12 cellular contexts compared by ENCODE assay signal in genomic region chr21:44910229-44911065, GRCh38. TPM values are rescaled to one million over a fixed set of nuclear protein-coding genes. Genes with fewer than 3 reads are reported as not detected.
A peak's percentile ranks its signal among the peaks of the same experiment; 100 is the strongest.
DNase-seq lines count a peak whose midpoint lies in the region; ATAC-seq and TF ChIP-seq lines count a peak whose summit lies in the region.
"Had no signal": no experiment of that assay in that cellular context is flagged by ENCODE, and none has a peak within 500 bp of the region (broad histone marks: within the 10 kb centered on the region; RNA-seq: fewer than 3 reads in every experiment).

No MANE protein-coding gene starts in this region.

- TF ChIP-seq CTCF in vagina (IDR thresholded peaks at IDR 0.05): no peak
- no peak for TF ChIP-seq CTCF in uterus (IDR thresholded peaks at IDR 0.05)

- H3K36me3 Mint-ChIP-seq in T-helper 1 cell treated with Interleukin-12 subunit alpha and Interleukin-12 subunit beta and Interleukin-4 antibody, amounts not matched to agents 30 μg/mL and 1 μg/mL, for 36 hours (ENCODE audit: low read depth): peaks cover 35% of the 10 kb centered on the region
- peaks cover 5% of the 10 kb centered on the region for H3K36me3 Mint-ChIP-seq in activated naive CD8-positive, alpha-beta T cell

- no peaks in the 10 kb centered on the region for H3K36me3 ChIP-seq in neuronal stem cell (replicated peaks in 1 of 2; ENCODE audit: control insufficient read depth in 2 of 2, insufficient read depth in 2 of 2, low read length in 2 of 2)
- H3K36me3 ChIP-seq in vagina: no peaks in the 10 kb centered on the region
- H3K36me3 ChIP-seq in uterus: no peaks in the 10 kb centered on the region
- H3K36me3 ChIP-seq: right lobe of liver, upper lobe of right lung had no signal

- H3K79me1 ChIP-seq in neuronal stem cell (ENCODE audit: low read depth, low read length): no peaks in the 10 kb centered on the region

- no peaks in the 10 kb centered on the region for H3K9me3 Mint-ChIP-seq in T-helper 1 cell treated with Interleukin-12 subunit alpha and Interleukin-12 subunit beta and Interleukin-4 antibody, amounts not matched to agents 30 μg/mL and 1 μg/mL, for 36 hours
- H3K9me3 Mint-ChIP-seq in activated naive CD8-positive, alpha-beta T cell (ENCODE audit: low read depth): no peaks in the 10 kb centered on the region

- H2AK5ac ChIP-seq in neuronal stem cell (ENCODE audit: low read depth, low read length): peak overlapping the region; percentile 3

- H3K27me3 ChIP-seq in neuronal stem cell (ENCODE audit: control insufficient read depth in 3 of 3, insufficient read depth in 3 of 3, low read depth in 1 of 3, low read length in 3 of 3) (peaks cover 0 to 68% (median 40%) of the 10 kb centered on the region in 3 experiments), vagina (no peaks in the 10 kb centered on the region), uterus (no peaks in the 10 kb centered on the region)
- H3K27me3 ChIP-seq: right lobe of liver, upper lobe of right lung had no signal

- H3K9me3 ChIP-seq in neuronal stem cell (replicated peaks in 1 of 2; ENCODE audit: control insufficient read depth in 2 of 2, insufficient read depth in 1 of 2, low read depth in 1 of 2, low read length in 2 of 2) (no peaks in the 10 kb centered on the region), vagina (no peaks in the 10 kb centered on the region), uterus (no peaks in the 10 kb centered on the region)
- H3K9me3 ChIP-seq: right lobe of liver, upper lobe of right lung had no signal

- peak overlapping the region; percentile 73 for H2BK12ac ChIP-seq in neuronal stem cell (ENCODE audit: low read length)

- no peak overlapping the region for H3K4me2 ChIP-seq in neuronal stem cell (ENCODE audit: insufficient read depth, low read length, poor library complexity, severe bottlenecking)

- peak overlapping the region; percentile 50 for H3K9ac ChIP-seq in neuronal stem cell (ENCODE audit: low read depth, low read length, poor library complexity)

- H3K27ac Mint-ChIP-seq in T-helper 1 cell treated with Interleukin-12 subunit alpha and Interleukin-12 subunit beta and Interleukin-4 antibody, amounts not matched to agents 30 μg/mL and 1 μg/mL, for 36 hours: peak overlapping the region; percentile 9
- peak overlapping the region; percentile 93 for H3K27ac Mint-ChIP-seq in activated naive CD8-positive, alpha-beta T cell

- H3K4me1 ChIP-seq in neuronal stem cell (ENCODE audit: control insufficient read depth in 2 of 2, insufficient read depth in 1 of 2, low read depth in 1 of 2, low read length in 2 of 2) (peaks cover 0 to 5% of the 10 kb centered on the region in 2 donors), vagina (peaks cover 23% of the 10 kb centered on the region), uterus (no peaks in the 10 kb centered on the region)

- intact Hi-C loops in vagina (cut with DNase I): no loop called here
- intact Hi-C loops in uterus (cut with DNase I; ENCODE audit: low total_unique reads): no loop called here

- peak overlapping the region; percentile 49 for H2BK15ac ChIP-seq in neuronal stem cell (ENCODE audit: low read length)

- DNase-seq in T-helper 1 cell: no peak
- DNase-seq in LHCN-M2 (ENCODE audit: low read depth): peak; percentile 59
- DNase-seq in neuronal stem cell (ENCODE audit: low spot score): no peak
- DNase-seq in vagina (ENCODE audit: extremely low spot score in 2 of 2): no peak
- no peak for DNase-seq in uterus
- DNase-seq: Kasumi-1 had no signal

- peak overlapping the region; percentile 57 for H3K4me3 Mint-ChIP-seq in T-helper 1 cell treated with Interleukin-12 subunit alpha and Interleukin-12 subunit beta and Interleukin-4 antibody, amounts not matched to agents 30 μg/mL and 1 μg/mL, for 36 hours
- peak overlapping the region; percentile 80 for H3K4me3 Mint-ChIP-seq in activated naive CD8-positive, alpha-beta T cell

- H3K4me1 Mint-ChIP-seq in T-helper 1 cell treated with Interleukin-12 subunit alpha and Interleukin-12 subunit beta and Interleukin-4 antibody, amounts not matched to agents 30 μg/mL and 1 μg/mL, for 36 hours (ENCODE audit: low read depth): peaks cover 50% of the 10 kb centered on the region
- peaks cover 63% of the 10 kb centered on the region for H3K4me1 Mint-ChIP-seq in activated naive CD8-positive, alpha-beta T cell (ENCODE audit: low read depth)

- H2BK5ac ChIP-seq in neuronal stem cell (ENCODE audit: low read length): no peak overlapping the region

- no peak overlapping the region for H2AFZ ChIP-seq in neuronal stem cell (ENCODE audit: low read length)

- peak overlapping the region; percentile 89 for H3K23ac ChIP-seq in neuronal stem cell (ENCODE audit: low read depth, low read length, poor library complexity)

- no peak for ATAC-seq in HG03039 (IDR thresholded peaks at IDR 0.05; ENCODE audit: unreplicated experiment)

- H3K4ac ChIP-seq in neuronal stem cell (ENCODE audit: low read length): peak overlapping the region; percentile 23

- H2BK120ac ChIP-seq in neuronal stem cell (ENCODE audit: low read depth, low read length): no peak overlapping the region

- H3K4me3 ChIP-seq in neuronal stem cell (ENCODE audit: low read length in 2 of 2): peak overlapping the region in 1 of 2 donors; percentile 7
- H3K4me3 ChIP-seq in vagina: no peak overlapping the region
- H3K4me3 ChIP-seq in uterus: no peak overlapping the region
- H3K4me3 ChIP-seq: right lobe of liver, upper lobe of right lung had no signal

- H3K18ac ChIP-seq in neuronal stem cell (ENCODE audit: low read length): peak overlapping the region; percentile 28

- H3K27ac ChIP-seq in neuronal stem cell (replicated peaks; ENCODE audit: low read length) (no peak overlapping the region), vagina (no peak overlapping the region), uterus (no peak overlapping the region)

- TF ChIP-seq POLR2A in vagina (IDR thresholded peaks at IDR 0.05) (no peak), uterus (IDR thresholded peaks at IDR 0.05) (no peak)

- H4K8ac ChIP-seq in neuronal stem cell (ENCODE audit: low read depth, low read length): no peak overlapping the region

- H3K27me3 Mint-ChIP-seq in T-helper 1 cell treated with Interleukin-12 subunit alpha and Interleukin-12 subunit beta and Interleukin-4 antibody, amounts not matched to agents 30 μg/mL and 1 μg/mL, for 36 hours (ENCODE audit: low read depth): no peaks in the 10 kb centered on the region
- H3K27me3 Mint-ChIP-seq in activated naive CD8-positive, alpha-beta T cell: no peaks in the 10 kb centered on the region

- no peak overlapping the region for H4K91ac ChIP-seq in neuronal stem cell (ENCODE audit: low read depth, low read length, poor library complexity)

- no peak overlapping the region for H3K14ac ChIP-seq in neuronal stem cell (ENCODE audit: low read length)

- no CpG with 5 or more reads among the region's 27 CpGs for WGBS in neuronal stem cell (ENCODE audit: extremely low coverage in 2 of 2, insufficient read length in 2 of 2, insufficient replicate concordance in 1 of 2), 2 donors

RNA-seq across cellular contexts. Expression of gene ITGB2, which starts 10.3 kb away (rescaled TPM):
- total RNA-seq in LHCN-M2 (2014; rRNA removed) (3.7 and 3.8 TPM in 2 replicates), vagina (35.1 TPM), uterus (10 to 100 TPM; 20.2 to 46.8 (median 21.0) TPM)
- 25.3 TPM for polyA plus RNA-seq in LHCN-M2 (2012)
- polyA plus RNA-seq in neuronal stem cell (2013, experiment 1 of 2): 0.06 TPM
- polyA plus RNA-seq in neuronal stem cell (2013, experiment 2 of 2): 0.12 TPM
- total RNA-seq: RPMI7951 had no signal

RNA-seq across cellular contexts. Expression of gene SLX9, which starts 29.4 kb away (rescaled TPM):
- total RNA-seq in LHCN-M2 (2014; rRNA removed) (21.2 and 24.9 TPM in 2 replicates), vagina (8.3 TPM), uterus (10 to 100 TPM in 2 of 4 donors, 1 to 10 TPM in 1, not detected in 1; 8.6 to 24.3 (median 10.5) TPM)
- 57.1 TPM for polyA plus RNA-seq in LHCN-M2 (2012)
- 17.0 TPM for polyA plus RNA-seq in neuronal stem cell (2013, experiment 1 of 2)
- 16.6 TPM for polyA plus RNA-seq in neuronal stem cell (2013, experiment 2 of 2)

RNA-seq across cellular contexts. Expression of gene PTTG1IP, which starts 37.0 kb away (rescaled TPM):
- total RNA-seq in LHCN-M2 (2014; rRNA removed) (496 and 531 TPM in 2 replicates), vagina (165 TPM), uterus (100 to 1,000 TPM; 108 to 202 (median 146) TPM)
- polyA plus RNA-seq in LHCN-M2 (2012): 689 TPM
- 134 TPM for polyA plus RNA-seq in neuronal stem cell (2013, experiment 1 of 2)
- polyA plus RNA-seq in neuronal stem cell (2013, experiment 2 of 2): 131 TPM
